13 cellular contexts compared by ENCODE assay signal in genomic region chrY:19559161-19559560, GRCh38.
"Had no signal": no experiment of that assay in that cellular context is flagged by ENCODE, and none has a peak within 500 bp of the region (broad histone marks: within the 10 kb centered on the region; RNA-seq: fewer than 3 reads in every experiment).

No MANE protein-coding gene starts in this region.

- H3K4me3 ChIP-seq: adrenal gland, body of pancreas, esophagus muscularis mucosa, gastrocnemius medialis, left lung, psoas muscle had no signal

- DNase-seq: activated CD4-positive, alpha-beta T cell treated with anti-CD3 and anti-CD28 coated beads, Interleukin-2, amount 50 U/mL, for 1 hour; activated naive CD4-positive, alpha-beta T cell treated with anti-CD3 and anti-CD28 coated beads, Interleukin-2, amount 10 ng/mL, durations not matched to agents 7 days and 5 days; adrenal gland; body of pancreas; cerebellar nuclear complex; endodermal cell; gastrocnemius medialis; islet precursor cell; left lung; occipital lobe; psoas muscle; stimulated activated CD4-positive, alpha-beta T cell treated with anti-CD3 and anti-CD28 coated beads, Interleukin-2, amount 100 ng/mL, for 24 hours had no signal

- H3K27ac ChIP-seq: adrenal gland, body of pancreas, esophagus muscularis mucosa, gastrocnemius medialis, left lung, psoas muscle had no signal

- H3K4me1 ChIP-seq: adrenal gland, body of pancreas, esophagus muscularis mucosa, gastrocnemius medialis, left lung, psoas muscle had no signal

- H3K9me3 ChIP-seq: adrenal gland, body of pancreas, esophagus muscularis mucosa, gastrocnemius medialis, left lung, psoas muscle had no signal

- H3K36me3 ChIP-seq: adrenal gland, esophagus muscularis mucosa, gastrocnemius medialis, left lung had no signal

- H3K27me3 ChIP-seq: adrenal gland, body of pancreas, esophagus muscularis mucosa, gastrocnemius medialis, left lung had no signal
